In the genomic region with DNA sequence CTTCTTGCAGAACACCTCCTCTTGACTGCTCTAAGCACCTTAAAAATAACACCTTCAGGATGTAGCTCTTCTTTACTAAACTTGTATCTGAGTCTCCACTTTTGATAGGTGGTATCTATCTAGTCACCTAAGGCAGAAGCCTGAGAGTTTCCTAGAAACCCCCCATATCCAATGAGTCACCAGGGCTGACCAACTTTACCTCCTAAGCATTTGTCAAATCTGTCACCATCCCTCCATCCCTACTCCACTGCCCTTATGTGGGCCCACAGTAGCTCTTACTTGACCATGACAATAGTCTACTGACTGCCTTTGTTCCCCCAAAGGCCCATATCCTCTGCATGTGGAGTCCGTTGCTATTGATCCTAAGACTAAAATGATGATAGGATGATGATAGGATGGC, we compare ENCODE assay signal across 19 cellular contexts.
"Had no signal": no experiment of that assay in that cellular context is flagged by ENCODE, and none has a peak within 500 bp of the region (broad histone marks: within the 10 kb centered on the region; RNA-seq: fewer than 3 reads in every experiment).

No MANE protein-coding gene starts in this region.

- FAIRE-seq: bronchial epithelial cell, RCC 7860 had no signal

- DNase-seq: activated gamma-delta T cell, activated T-cell treated with anti-CD3 and anti-CD28 coated beads for 4 hours, cerebellar nuclear complex, KG1, NCI-H1048, NCI-H1930, NCI-H2081 treated with DMSO at 0.1 percent for 48 hours, SIG-M5 had no signal

- H3K4me2 ChIP-seq: PC-9 had no signal

- H3K9me3 Mint-ChIP-seq: activated CD4-positive, alpha-beta memory T cell treated with anti-CD3 and anti-CD28 coated beads for 36 hours; activated naive CD8-positive, alpha-beta T cell treated with anti-CD3 and anti-CD28 coated beads, Interleukin-2, amount 50 U/mL, for 24 hours; activated T-cell treated with anti-CD3 and anti-CD28 coated beads, Interleukin-2, amount 50 U/mL, for 72 hours; activated T-helper 2 cell treated with anti-CD3 and anti-CD28 coated beads, Interferon-gamma antibody, Interleukin-2, Interleukin-4, amounts not matched to agents 10 μg/mL and 5 μg/mL and 100 μg/mL, durations not matched to agents 14 hours and 24 hours and 36 hours; brain had no signal

- H3K4me3 Mint-ChIP-seq: activated CD4-positive, alpha-beta memory T cell treated with anti-CD3 and anti-CD28 coated beads for 36 hours; activated naive CD8-positive, alpha-beta T cell; activated naive CD8-positive, alpha-beta T cell treated with anti-CD3 and anti-CD28 coated beads, Interleukin-2, amount 50 U/mL, for 24 hours; activated T-cell treated with anti-CD3 and anti-CD28 coated beads, Interleukin-2, amount 50 U/mL, for 72 hours; brain had no signal

- H3K27me3 Mint-ChIP-seq: activated CD4-positive, alpha-beta memory T cell treated with anti-CD3 and anti-CD28 coated beads for 36 hours; activated naive CD8-positive, alpha-beta T cell; activated naive CD8-positive, alpha-beta T cell treated with anti-CD3 and anti-CD28 coated beads, Interleukin-2, amount 50 U/mL, for 24 hours; brain had no signal

- H2AFZ ChIP-seq: PC-9 had no signal

- H3K27ac Mint-ChIP-seq: activated CD4-positive, alpha-beta memory T cell treated with anti-CD3 and anti-CD28 coated beads for 36 hours; activated naive CD8-positive, alpha-beta T cell; activated naive CD8-positive, alpha-beta T cell treated with anti-CD3 and anti-CD28 coated beads, Interleukin-2, amount 50 U/mL, for 24 hours; activated T-cell treated with anti-CD3 and anti-CD28 coated beads, Interleukin-2, amount 50 U/mL, for 72 hours; activated T-helper 2 cell treated with anti-CD3 and anti-CD28 coated beads, Interferon-gamma antibody, Interleukin-2, Interleukin-4, amounts not matched to agents 10 μg/mL and 5 μg/mL and 100 μg/mL, durations not matched to agents 14 hours and 24 hours and 36 hours had no signal

- H3K27me3 ChIP-seq: MG63 had no signal

- H3K4me3 ChIP-seq: MG63, PC-9 had no signal

- ATAC-seq: activated naive CD8-positive, alpha-beta T cell treated with anti-CD3 and anti-CD28 coated beads, Interleukin-2, amount 50 U/mL, for 24 hours had no signal

- H3K27ac ChIP-seq: PC-9, WERI-Rb-1 had no signal

- H3K4me1 Mint-ChIP-seq: brain had no signal

- H3K9me3 ChIP-seq: MG63 had no signal
